In genomic region chr13:77480071-77480470, GRCh38 we compare ENCODE assay signal across 27 cellular contexts. TPM values are rescaled to one million over a fixed set of nuclear protein-coding genes. Genes with fewer than 3 reads are reported as not detected.
DNase-seq lines count a peak whose midpoint lies in the region; FAIRE-seq and TF ChIP-seq lines count a peak whose summit lies in the region.
"Had no signal": no experiment of that assay in that cellular context is flagged by ENCODE, and none has a peak within 500 bp of the region (broad histone marks: within the 10 kb centered on the region; RNA-seq: fewer than 3 reads in every experiment).

No MANE protein-coding gene starts in this region.

- H3K4me1 Mint-ChIP-seq in H9 (peaks cover 27 to 34% of the 10 kb centered on the region in 2 experiments), glutamatergic neuron (ENCODE audit: low read depth, unreplicated experiment) (peaks cover 23% of the 10 kb centered on the region)
- H3K4me1 Mint-ChIP-seq in activated T-helper 2 cell treated with anti-CD3 and anti-CD28 coated beads, Interferon-gamma antibody, Interleukin-2, Interleukin-4, amounts not matched to agents 10 μg/mL and 5 μg/mL and 100 μg/mL, durations not matched to agents 14 hours and 24 hours and 36 hours (ENCODE audit: low read depth): peaks cover 11% of the 10 kb centered on the region

- no peak overlapping the region for H2BK15ac ChIP-seq in H9 (ENCODE audit: low read depth, low read length)

- peaks cover 0 to 5% of the 10 kb centered on the region in 2 experiments; a peak in 3 of 5 replicates for H3K9me3 Mint-ChIP-seq in H9
- peaks cover 6% of the 10 kb centered on the region for H3K9me3 Mint-ChIP-seq in glutamatergic neuron (ENCODE audit: unreplicated experiment)
- H3K9me3 Mint-ChIP-seq in activated T-helper 2 cell treated with anti-CD3 and anti-CD28 coated beads, Interferon-gamma antibody, Interleukin-2, Interleukin-4, amounts not matched to agents 10 μg/mL and 5 μg/mL and 100 μg/mL, durations not matched to agents 14 hours and 24 hours and 36 hours: peaks cover under 1% of the 10 kb centered on the region
- H3K9me3 Mint-ChIP-seq: activated T-cell treated with anti-CD3 and anti-CD28 coated beads, Interleukin-2, amount 50 U/mL, for 4 hours; CD8-positive, alpha-beta memory T cell; T-cell had no signal

- H2BK120ac ChIP-seq in H9 (ENCODE audit: low read depth, low read length, poor library complexity, severe bottlenecking): no peak overlapping the region

- H3K9ac ChIP-seq in H9 (ENCODE audit: extremely low read depth, insufficient read length, low read length) (no peak overlapping the region), kidney (ENCODE audit: low read length in 2 of 2) (no peak overlapping the region)
- H3K9ac ChIP-seq: GM23248 had no signal

- no peak overlapping the region for H3K23ac ChIP-seq in H9 (ENCODE audit: insufficient read length, low read depth, low read length)

- no peak overlapping the region for H3K18ac ChIP-seq in H9 (ENCODE audit: insufficient read length, low read depth, low read length)

- CTCF ChIA-PET in OCI-LY7 (lab: Charles Lee; ENCODE audit: unreplicated experiment): no interaction called here

- no peaks in the 10 kb centered on the region for H3K23me2 ChIP-seq in H9 (ENCODE audit: insufficient read length, low read depth, low read length, poor library complexity, severe bottlenecking)

- H4K91ac ChIP-seq in H9 (ENCODE audit: insufficient read length, low read depth, low read length): no peak overlapping the region

- POLR2A ChIA-PET in OCI-LY7 (lab: Charles Lee): interaction anchor here (0.6 to 4.0 kb wide), 8 partner anchors 10 to 505 kb away, joined by 3 to 20 read pairs (median 5); no protein-coding TSS in a partner anchor

- H2BK5ac ChIP-seq in H9 (ENCODE audit: insufficient read length, low read length): peak overlapping the region; percentile 24

- H3K9me2 ChIP-seq in OCI-LY7 (ENCODE audit: insufficient read depth, low read length): no peaks in the 10 kb centered on the region

- no peak overlapping the region for H3T11ph ChIP-seq in H9 (ENCODE audit: low read length)

- H3K4me1 ChIP-seq in H9 (ENCODE audit: insufficient read depth, low read length) (peaks cover 6% of the 10 kb centered on the region; the same call in 1 of the 2 replicates), OCI-LY7 (ENCODE audit: insufficient read depth, low read length, poor library complexity, severe bottlenecking) (peaks cover 8% of the 10 kb centered on the region), kidney (ENCODE audit: control insufficient read depth in 1 of 2, insufficient read depth in 1 of 2, low read depth in 1 of 2, low read length in 2 of 2) (no peaks in the 10 kb centered on the region)
- H3K4me1 ChIP-seq: prostate gland had no signal

- H3K4me3 Mint-ChIP-seq in H9 (0 out of 5 replicates have a peak overlapping the region, but pooled peaks of 1 of the 2 experiments have one; percentile 7), glutamatergic neuron (ENCODE audit: unreplicated experiment) (peak overlapping the region; percentile 55)
- H3K4me3 Mint-ChIP-seq in activated T-helper 2 cell treated with anti-CD3 and anti-CD28 coated beads, Interferon-gamma antibody, Interleukin-2, Interleukin-4, amounts not matched to agents 10 μg/mL and 5 μg/mL and 100 μg/mL, durations not matched to agents 14 hours and 24 hours and 36 hours (ENCODE audit: low read depth): no peak overlapping the region
- H3K4me3 Mint-ChIP-seq: activated CD4-positive, alpha-beta T cell treated with anti-CD3 and anti-CD28 coated beads for 36 hours; activated T-cell treated with anti-CD3 and anti-CD28 coated beads, Interleukin-2, amount 50 U/mL, for 4 hours; T-cell had no signal

- no peak overlapping the region; a peak in 1 of 7 replicates for H3K27ac Mint-ChIP-seq in H9
- H3K27ac Mint-ChIP-seq in glutamatergic neuron (ENCODE audit: unreplicated experiment): peak overlapping the region; percentile 88
- no peak overlapping the region for H3K27ac Mint-ChIP-seq in activated T-helper 2 cell treated with anti-CD3 and anti-CD28 coated beads, Interferon-gamma antibody, Interleukin-2, Interleukin-4, amounts not matched to agents 10 μg/mL and 5 μg/mL and 100 μg/mL, durations not matched to agents 14 hours and 24 hours and 36 hours
- H3K27ac Mint-ChIP-seq: activated CD4-positive, alpha-beta T cell treated with anti-CD3 and anti-CD28 coated beads for 36 hours had no signal

- H3K9me3 ChIP-seq in H9 (ENCODE audit: control insufficient read depth, low read depth, low read length): no peaks in the 10 kb centered on the region
- H3K9me3 ChIP-seq in OCI-LY7 (ENCODE audit: low read length): no peaks in the 10 kb centered on the region
- H3K9me3 ChIP-seq in kidney (ENCODE audit: control insufficient read depth in 1 of 2, low read length in 2 of 2): no peaks in the 10 kb centered on the region
- H3K9me3 ChIP-seq: mucosa of descending colon, prostate gland, vagina had no signal

- no peaks in the 10 kb centered on the region for H3K27me3 Mint-ChIP-seq in H9 (ENCODE audit: low read depth)
- H3K27me3 Mint-ChIP-seq in glutamatergic neuron (ENCODE audit: unreplicated experiment): peaks cover 4% of the 10 kb centered on the region
- H3K27me3 Mint-ChIP-seq in activated T-helper 2 cell treated with anti-CD3 and anti-CD28 coated beads, Interferon-gamma antibody, Interleukin-2, Interleukin-4, amounts not matched to agents 10 μg/mL and 5 μg/mL and 100 μg/mL, durations not matched to agents 14 hours and 24 hours and 36 hours (ENCODE audit: low read depth): peaks cover 15% of the 10 kb centered on the region
- H3K27me3 Mint-ChIP-seq: activated CD4-positive, alpha-beta T cell treated with anti-CD3 and anti-CD28 coated beads for 36 hours; CD8-positive, alpha-beta memory T cell; T-cell had no signal

- H4K20me1 ChIP-seq in H9 (ENCODE audit: control insufficient read depth, insufficient read depth, insufficient read length): no peaks in the 10 kb centered on the region
- no peaks in the 10 kb centered on the region for H4K20me1 ChIP-seq in OCI-LY7 (ENCODE audit: insufficient read depth, low read length)

- H3K79me1 ChIP-seq in H9 (ENCODE audit: insufficient read depth, low read depth, low read length, poor library complexity, severe bottlenecking): no peaks in the 10 kb centered on the region

- H3K4me2 ChIP-seq in H9 (ENCODE audit: insufficient read depth, insufficient read length, low read length) (peak overlapping the region; percentile 22), OCI-LY7 (ENCODE audit: low read length) (no peak overlapping the region)

- no peak overlapping the region for H2BK20ac ChIP-seq in H9 (ENCODE audit: low read depth, low read length, poor library complexity, severe bottlenecking)

- no peak overlapping the region for H4K8ac ChIP-seq in H9 (replicated peaks; ENCODE audit: insufficient read length, low read depth, low read length)

- H3K4me3 ChIP-seq in OCI-LY7 (ENCODE audit: low read depth, low read length, poor library complexity, severe bottlenecking) (no peak overlapping the region), kidney (ENCODE audit: low read length in 2 of 2) (no peak overlapping the region), brain microvascular endothelial cell (ENCODE audit: low read depth, low read length) (no peak overlapping the region)
- H3K4me3 ChIP-seq: cardiac muscle cell, GM23248, heart left ventricle, mucosa of descending colon, prostate gland, vagina had no signal

- H3K27me3 ChIP-seq in H9 (ENCODE audit: insufficient read depth, low read length) (no peaks in the 10 kb centered on the region), brain microvascular endothelial cell (replicated peaks) (no peaks in the 10 kb centered on the region)
- H3K27me3 ChIP-seq: cardiac muscle cell, heart left ventricle, vagina had no signal

- no peaks in the 10 kb centered on the region for H3K36me3 ChIP-seq in OCI-LY7 (ENCODE audit: insufficient read depth, low read length)
- H3K36me3 ChIP-seq in kidney (ENCODE audit: control insufficient read depth in 1 of 2, insufficient read depth in 2 of 2, low read length in 2 of 2): no peaks in the 10 kb centered on the region
- H3K36me3 ChIP-seq in brain microvascular endothelial cell (replicated peaks): no peaks in the 10 kb centered on the region
- H3K36me3 ChIP-seq: cardiac muscle cell, heart left ventricle, prostate gland, vagina had no signal

- H3K56ac ChIP-seq in H9 (ENCODE audit: insufficient read length, low read depth, low read length): no peak overlapping the region

- peak overlapping the region; percentile 79 for H2AFZ ChIP-seq in H9 (ENCODE audit: low read length)
- H2AFZ ChIP-seq in OCI-LY7 (ENCODE audit: low read length): peak overlapping the region; percentile 2; the same call in 1 of the 2 replicates
- H2AFZ ChIP-seq: GM23248 had no signal

- no peak overlapping the region for H3K14ac ChIP-seq in H9 (ENCODE audit: insufficient read depth, low read length)

- no TSS peak for BruUV-seq in OCI-LY7 (replicated peaks; lab: Mats Ljungman, UMichigan)

- in situ Hi-C loops in brain microvascular endothelial cell (cut with HindIII; ENCODE audit: low pct_ligation_motif_present, low sequenced_read_pairs): no loop called here

- no peak for FAIRE-seq in kidney (lab: Jason Lieb, UNC)
- FAIRE-seq: HepG2, TTC549 had no signal

- WGBS in H9 (ENCODE audit: extremely low coverage, insufficient read length, low lambda C conversion rate): no CpG with 5 or more reads among the region's 2 CpGs

- no peak overlapping the region for H2BK12ac ChIP-seq in H9 (ENCODE audit: insufficient read length, low read depth, low read length)

- H3K27ac ChIP-seq in H9 (ENCODE audit: insufficient read length, low read depth, low read length) (no peak overlapping the region), OCI-LY7 (ENCODE audit: low read depth, low read length, poor library complexity, severe bottlenecking) (no peak overlapping the region), kidney (ENCODE audit: low read depth in 2 of 2, low read length in 2 of 2) (no peak overlapping the region), brain microvascular endothelial cell (no peak overlapping the region)
- H3K27ac ChIP-seq: cardiac muscle cell, GM23248, heart left ventricle, prostate gland had no signal

- no peaks in the 10 kb centered on the region for H3K79me2 ChIP-seq in H9 (ENCODE audit: insufficient read depth, low read length)
- H3K79me2 ChIP-seq in OCI-LY7 (ENCODE audit: insufficient read depth, low read depth, low read length): no peaks in the 10 kb centered on the region

- DNase-seq in H9: no peak
- no peak for DNase-seq in OCI-LY7 (ENCODE audit: low spot score)
- peak; percentile 23 for DNase-seq in glutamatergic neuron
- peak; percentile 42 for DNase-seq in retina
- no peak for DNase-seq in kidney
- no peak for DNase-seq in brain microvascular endothelial cell
- no peak for DNase-seq in activated T-helper 2 cell treated with anti-CD3 and anti-CD28 coated beads, Interferon-gamma antibody, Interleukin-2, Interleukin-4, amounts not matched to agents 10 μg/mL and 5 μg/mL and 100 μg/mL, durations not matched to agents 14 hours and 24 hours and 36 hours (ENCODE audit: low spot score)
- DNase-seq: activated CD4-positive, alpha-beta T cell treated with anti-CD3 and anti-CD28 coated beads for 36 hours; activated naive CD4-positive, alpha-beta T cell treated with Interleukin-2 at 50 U/mL for 16 hours; activated T-cell treated with anti-CD3 and anti-CD28 coated beads, Interleukin-2, amount 50 U/mL, for 4 hours; AML-193; amygdala; CD8-positive, alpha-beta memory T cell; dermis blood vessel endothelial cell; GM23248; heart left ventricle; mucosa of descending colon; NCI-H1092 treated with DMSO at 0.1 percent for 48 hours; Right ventricle myocardium superior; T-cell had no signal

- intact Hi-C loops in OCI-LY7 (cut with micrococcal nuclease; ENCODE audit: unreplicated experiment) (no loop called here), kidney (cut with DNase I) (no loop called here)
- intact Hi-C loops in activated T-helper 2 cell treated with anti-CD3 and anti-CD28 coated beads, Interferon-gamma antibody, Interleukin-2, Interleukin-4, amounts not matched to agents 10 μg/mL and 5 μg/mL and 100 μg/mL, durations not matched to agents 14 hours and 24 hours and 36 hours (cut with micrococcal nuclease): no loop called here

- no peak overlapping the region for H4K5ac ChIP-seq in H9 (ENCODE audit: insufficient read length, low read depth, low read length)

- H3K4ac ChIP-seq in H9 (ENCODE audit: low read depth, low read length): no peak overlapping the region

- TF ChIP-seq CTCF in H9 (conservative IDR thresholded peaks at IDR 0.05): no peak
- no peak for TF ChIP-seq CTCF in OCI-LY7 (conservative IDR thresholded peaks at IDR 0.05; ENCODE audit: low read length)
- TF ChIP-seq CTCF in glutamatergic neuron (IDR thresholded peaks at IDR 0.05; ENCODE audit: partially characterized antibody, unreplicated experiment): no peak
- no peak for TF ChIP-seq CTCF in kidney (IDR thresholded peaks at IDR 0.05; ENCODE audit: borderline replicate concordance, extremely low read depth, insufficient read depth)
- TF ChIP-seq CTCF in brain microvascular endothelial cell (IDR thresholded peaks at IDR 0.05; ENCODE audit: low read depth, low read length, missing control alignments): no peak

- H2AK5ac ChIP-seq in H9 (ENCODE audit: insufficient read length, low read length): no peak overlapping the region

- no peaks in the 10 kb centered on the region; a peak in 1 of 7 replicates for H3K36me3 Mint-ChIP-seq in H9 (ENCODE audit: insufficient read depth in 1 of 3, low read depth in 3 of 3)
- H3K36me3 Mint-ChIP-seq in glutamatergic neuron (ENCODE audit: unreplicated experiment): no peaks in the 10 kb centered on the region
- no peaks in the 10 kb centered on the region for H3K36me3 Mint-ChIP-seq in activated T-helper 2 cell treated with anti-CD3 and anti-CD28 coated beads, Interferon-gamma antibody, Interleukin-2, Interleukin-4, amounts not matched to agents 10 μg/mL and 5 μg/mL and 100 μg/mL, durations not matched to agents 14 hours and 24 hours and 36 hours (ENCODE audit: low read depth)
- H3K36me3 Mint-ChIP-seq: T-cell had no signal

RNA-seq across cellular contexts. Expression of gene SCEL, which starts 55.4 kb away (rescaled TPM):
- not detected in 2 replicates for total RNA-seq in H9 (2021)
- not detected in 2 replicates for total RNA-seq in OCI-LY7 (2014; rRNA removed; shearing (Covaris generic))
- not detected in 2 replicates for total RNA-seq in OCI-LY7 (2022)
- not detected for total RNA-seq in glutamatergic neuron (ENCODE audit: unreplicated experiment)
- 3.3 TPM for total RNA-seq in kidney
- 0.22 TPM for polyA plus RNA-seq in kidney (ENCODE audit: insufficient read depth, low read depth, low replicate concordance)
- not detected in 2 replicates for total RNA-seq in activated T-helper 2 cell treated with anti-CD3 and anti-CD28 coated beads, Interferon-gamma antibody, Interleukin-2, Interleukin-4, amounts not matched to agents 10 μg/mL and 5 μg/mL and 100 μg/mL, durations not matched to agents 14 hours and 24 hours and 36 hours
- total RNA-seq: activated CD4-positive, alpha-beta T cell treated with anti-CD3 and anti-CD28 coated beads for 36 hours; activated CD8-positive, alpha-beta memory T cell treated with anti-CD3 and anti-CD28 coated beads for 36 hours; activated T-cell treated with anti-CD3 and anti-CD28 coated beads, Interleukin-2, amount 50 U/mL, for 4 hours; cardiac muscle cell; CD8-positive, alpha-beta memory T cell; GM23248; HepG2; LHCN-M2; Right ventricle myocardium superior had no signal
- polyA plus RNA-seq: cardiac muscle cell; CD8-positive, alpha-beta memory T cell; GM23248; HepG2 had no signal

Comparison
In these comparisons a context has a peak if more than half of its experiments do, and no peak if none do; other contexts are left out.
1. DNase-seq: peak in glutamatergic neuron (single experiment) and retina (single experiment); none in H9 (single experiment), OCI-LY7 (single experiment), kidney (single experiment), brain microvascular endothelial cell (single experiment) and activated T-helper 2 cell treated with anti-CD3 and anti-CD28 coated beads, Interferon-gamma antibody, Interleukin-2, Interleukin-4, amounts not matched to agents 10 μg/mL and 5 μg/mL and 100 μg/mL, durations not matched to agents 14 hours and 24 hours and 36 hours (single experiment).